Comparison of ENCODE assay signal across 8 cellular contexts in the genomic region with DNA sequence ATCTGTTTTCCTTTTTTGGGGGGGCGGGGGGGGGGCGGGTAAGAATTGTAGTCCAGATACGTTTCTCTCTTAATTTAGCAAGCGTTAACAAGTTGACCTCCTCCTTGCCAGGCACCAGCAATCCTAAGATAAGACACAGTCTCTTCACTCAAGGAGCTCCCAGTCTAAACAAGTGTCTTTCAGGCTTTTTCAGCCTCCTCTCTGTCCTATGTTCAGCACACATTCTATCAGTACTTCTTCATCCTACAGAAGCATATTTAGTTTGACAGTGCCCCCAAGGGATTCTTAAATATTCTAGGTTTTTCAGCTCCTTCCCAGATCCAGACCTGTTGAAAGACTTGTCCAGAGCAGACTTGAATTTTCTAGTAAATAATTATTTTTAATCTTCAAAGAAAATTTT. TPM values are rescaled to one million over a fixed set of nuclear protein-coding genes. Genes with fewer than 3 reads are reported as not detected.
DNase-seq lines count a peak whose midpoint lies in the region; ATAC-seq and TF ChIP-seq lines count a peak whose summit lies in the region.

No MANE protein-coding gene starts in this region.

- ATAC-seq in natural killer cell treated with Interleukin-12 subunit alpha and Interleukin-12 subunit beta and Interleukin-15 and Interleukin-18, amount 100 ng/mL, for 72 hours: no peak
- no peak for ATAC-seq in GM21717 (IDR thresholded peaks at IDR 0.05; ENCODE audit: unreplicated experiment)

- no peaks in the 10 kb centered on the region for H3K9me3 Mint-ChIP-seq in CD14-positive monocyte
- no peaks in the 10 kb centered on the region for H3K9me3 Mint-ChIP-seq in MCF 10A (ENCODE audit: unreplicated experiment)
- no peaks in the 10 kb centered on the region for H3K9me3 Mint-ChIP-seq in natural killer cell treated with Interleukin-12 subunit alpha and Interleukin-12 subunit beta and Interleukin-15 and Interleukin-18, amount 100 ng/mL, for 72 hours

- H3K4me3 Mint-ChIP-seq in CD14-positive monocyte: peak overlapping the region; percentile 43 to 66
- H3K4me3 Mint-ChIP-seq in MCF 10A (ENCODE audit: unreplicated experiment): peak overlapping the region; percentile 95
- peak overlapping the region; percentile 52 for H3K4me3 Mint-ChIP-seq in natural killer cell treated with Interleukin-12 subunit alpha and Interleukin-12 subunit beta and Interleukin-15 and Interleukin-18, amount 100 ng/mL, for 72 hours

- no TSS peak for BruUV-seq in MCF 10A (replicated peaks; lab: Mats Ljungman, UMichigan)

- CTCF ChIA-PET in MCF 10A (lab: Yijun Ruan, JAX): interaction anchor here (0.6 to 8.7 kb wide), 5 partner anchors 37 to 187 kb away, joined by 3 to 99 read pairs (median 7); no protein-coding TSS in a partner anchor

- peak overlapping the region in 5 of 7 donors; percentile 64 to 86 (median 74) for H3K27ac Mint-ChIP-seq in CD14-positive monocyte
- peak overlapping the region; percentile 47 for H3K27ac Mint-ChIP-seq in MCF 10A (ENCODE audit: low read depth, unreplicated experiment)
- peak overlapping the region; percentile 30 to 58 for H3K27ac Mint-ChIP-seq in natural killer cell treated with Interleukin-12 subunit alpha and Interleukin-12 subunit beta and Interleukin-15 and Interleukin-18, amount 100 ng/mL, for 72 hours

- H3K27me3 Mint-ChIP-seq in CD14-positive monocyte (ENCODE audit: low read depth in 3 of 3) (peaks cover 0 to 2% (median 0%) of the 10 kb centered on the region in 3 donors), MCF 10A (ENCODE audit: insufficient read depth, unreplicated experiment) (no peaks in the 10 kb centered on the region)
- H3K27me3 Mint-ChIP-seq in natural killer cell treated with Interleukin-12 subunit alpha and Interleukin-12 subunit beta and Interleukin-15 and Interleukin-18, amount 100 ng/mL, for 72 hours: no peaks in the 10 kb centered on the region

- TF ChIP-seq CTCF in CD14-positive monocyte (IDR thresholded peaks at IDR 0.05): no peak
- no peak for TF ChIP-seq CTCF in MCF 10A (IDR thresholded peaks at IDR 0.05; ENCODE audit: unreplicated experiment)

- no peak for DNase-seq in CD14-positive monocyte (ENCODE audit: low spot score)
- DNase-seq in Kasumi-1 (lab: John Stamatoyannopoulos, UW): peak; percentile 19 to 22
- no peak for DNase-seq in MCF 10A (ENCODE audit: unreplicated experiment)
- DNase-seq in natural killer cell treated with Interleukin-12 subunit alpha and Interleukin-12 subunit beta and Interleukin-15 and Interleukin-18, amount 100 ng/mL, for 72 hours (ENCODE audit: low spot score): no peak
- no peak for DNase-seq in NCI-H146 treated with DMSO at 0.1 percent for 48 hours (lab: John Stamatoyannopoulos, UW; ENCODE audit: unreplicated experiment)
- no peak for DNase-seq in G401 (ENCODE audit: low spot score)
- DNase-seq in HPDE6-E6E7 (ENCODE audit: extremely low spot score): no peak

- intact Hi-C loops in CD14-positive monocyte (cut with micrococcal nuclease) (loop anchor here (5.0 to 10.0 kb wide), 4 partner anchors 132 to 187 kb away; no protein-coding TSS in a partner anchor), MCF 10A (cut with micrococcal nuclease) (loop anchor here (5.0 to 10.0 kb wide), 5 partner anchors 92 to 1050 kb away; no protein-coding TSS in a partner anchor)

- in situ Hi-C loops in G401 (cut with HindIII; ENCODE audit: low sequenced_read_pairs): no loop called here

- POLR2A ChIA-PET in MCF 10A (lab: Yijun Ruan, JAX): interaction anchor here (0.6 to 9.6 kb wide), 20 partner anchors 12 to 187 kb away, joined by 3 to 148 read pairs (median 4); no protein-coding TSS in a partner anchor

- H3K4me1 Mint-ChIP-seq in CD14-positive monocyte (peaks cover 48% of the 10 kb centered on the region), MCF 10A (ENCODE audit: insufficient read depth, unreplicated experiment) (peaks cover 38% of the 10 kb centered on the region)
- H3K4me1 Mint-ChIP-seq in natural killer cell treated with Interleukin-12 subunit alpha and Interleukin-12 subunit beta and Interleukin-15 and Interleukin-18, amount 100 ng/mL, for 72 hours (ENCODE audit: low read depth in 2 of 2): peaks cover 47 to 69% of the 10 kb centered on the region in 2 donors

- peaks cover 18 to 30% of the 10 kb centered on the region in 2 donors for H3K36me3 Mint-ChIP-seq in CD14-positive monocyte
- peaks cover 15% of the 10 kb centered on the region for H3K36me3 Mint-ChIP-seq in MCF 10A (ENCODE audit: insufficient read depth, unreplicated experiment)
- peaks cover 16% of the 10 kb centered on the region for H3K36me3 Mint-ChIP-seq in natural killer cell treated with Interleukin-12 subunit alpha and Interleukin-12 subunit beta and Interleukin-15 and Interleukin-18, amount 100 ng/mL, for 72 hours

RNA-seq across cellular contexts. Expression of a gene that starts 2.7 kb away (rescaled TPM):
- 100 to 1,000 TPM in 1 of 2 donors, 10 to 100 TPM in 1; 69.4 to 142 TPM for polyA plus RNA-seq in CD14-positive monocyte
- 244 and 269 TPM in 2 replicates for total RNA-seq in MCF 10A (2022)
- total RNA-seq in natural killer cell treated with Interleukin-12 subunit alpha and Interleukin-12 subunit beta and Interleukin-15 and Interleukin-18, amount 100 ng/mL, for 72 hours: 100 to 1,000 TPM; 188 to 299 TPM
- 103 and 141 TPM in 2 replicates for total RNA-seq in G401 (2014; rRNA removed; shearing (Covaris generic))

RNA-seq across cellular contexts. Expression of a gene that starts 56.3 kb away (rescaled TPM):
- not detected for polyA plus RNA-seq in CD14-positive monocyte
- 2.6 and 2.8 TPM in 2 replicates for total RNA-seq in MCF 10A (2022)
- 1 to 10 TPM; 2.6 to 4.5 TPM for total RNA-seq in natural killer cell treated with Interleukin-12 subunit alpha and Interleukin-12 subunit beta and Interleukin-15 and Interleukin-18, amount 100 ng/mL, for 72 hours
- total RNA-seq in G401 (2014; rRNA removed; shearing (Covaris generic)): 0.17 and 1.7 TPM in 2 replicates

Comparison
In these comparisons a context has a peak if more than half of its experiments do, and no peak if none do; other contexts are left out.
1. DNase-seq: peak in Kasumi-1 (2 of 2); none in CD14-positive monocyte (single experiment), MCF 10A (single experiment), natural killer cell treated with Interleukin-12 subunit alpha and Interleukin-12 subunit beta and Interleukin-15 and Interleukin-18, amount 100 ng/mL, for 72 hours (single experiment), NCI-H146 treated with DMSO at 0.1 percent for 48 hours (single experiment), G401 (single experiment) and HPDE6-E6E7 (single experiment).
2. Peak in every context shown above with its lines, with median percentiles within 50 percentile points of each other: H3K27ac Mint-ChIP-seq and H3K4me3 Mint-ChIP-seq.